Comparison of ENCODE assay signal across 22 cellular contexts in genomic region chrX:72280210-72280882, GRCh38. TPM values are rescaled to one million over a fixed set of nuclear protein-coding genes. Genes with fewer than 3 reads are reported as not detected.
A peak's percentile ranks its signal among the peaks of the same experiment; 100 is the strongest.
DNase-seq lines count a peak whose midpoint lies in the region; ATAC-seq and TF ChIP-seq lines count a peak whose summit lies in the region.
"Had no signal": no experiment of that assay in that cellular context is flagged by ENCODE, and none has a peak within 500 bp of the region (broad histone marks: within the 10 kb centered on the region; RNA-seq: fewer than 3 reads in every experiment).

No MANE protein-coding gene starts in this region.

- 58 to 71% methylated on average over 7 of the region's 7 CpGs for WGBS in testis, 2 donors

- intact Hi-C loops in testis (cut with DNase I; ENCODE audit: low total_unique reads): no loop called here

- DNase-seq in DMS79 treated with DMSO at 0.1 percent for 48 hours (lab: John Stamatoyannopoulos, UW) (peak; percentile 1), DMS79 (lab: John Stamatoyannopoulos, UW) (no peak), RKO (ENCODE audit: low spot score) (peak; percentile 91), glomerular visceral epithelial cell (ENCODE audit: extremely low spot score) (peak; percentile 28), testis (peak; percentile 28)
- no peak for DNase-seq in effector memory CD8-positive, alpha-beta T cell
- DNase-seq: activated CD4-positive, alpha-beta T cell treated with anti-CD3 and anti-CD28 coated beads for 48 hours; activated CD8-positive, alpha-beta memory T cell treated with anti-CD3 and anti-CD28 coated beads, Interleukin-2, amount 50 U/mL, for 48 hours; activated naive CD4-positive, alpha-beta T cell; cortex of kidney; glutamatergic neuron; NCI-H1436 treated with DMSO at 0.1 percent for 48 hours; NK-92 treated with Interleukin-12 subunit alpha and Interleukin-12 subunit beta, amount 100 ng/mL, for 24 hours; ovary; SHP77; T1000 had no signal

- no peaks in the 10 kb centered on the region for H3K4me1 ChIP-seq in testis

- no peak for TF ChIP-seq CTCF in testis (IDR thresholded peaks at IDR 0.05)

- no peak overlapping the region for H3K27ac ChIP-seq in testis
- H3K27ac ChIP-seq: 22Rv1, C4-2B, ovary had no signal

- peaks cover 6 to 9% of the 10 kb centered on the region in 2 donors for H3K4me1 Mint-ChIP-seq in effector memory CD8-positive, alpha-beta T cell (ENCODE audit: low read depth in 2 of 2)

- H3K36me3 ChIP-seq in testis (ENCODE audit: low read depth, missing control alignments): no peaks in the 10 kb centered on the region
- H3K36me3 ChIP-seq: ovary had no signal

- no peak for TF ChIP-seq POLR2A in testis (IDR thresholded peaks at IDR 0.05)

- peaks cover 15% of the 10 kb centered on the region for H3K36me3 Mint-ChIP-seq in effector memory CD8-positive, alpha-beta T cell (ENCODE audit: insufficient read depth)

- no peaks in the 10 kb centered on the region for H3K9me3 Mint-ChIP-seq in effector memory CD8-positive, alpha-beta T cell

- H3K4me3 Mint-ChIP-seq in effector memory CD8-positive, alpha-beta T cell: no peak overlapping the region

- no peaks in the 10 kb centered on the region for H3K27me3 ChIP-seq in testis
- H3K27me3 ChIP-seq: ovary had no signal

- no peaks in the 10 kb centered on the region for H3K9me3 ChIP-seq in testis
- H3K9me3 ChIP-seq: ovary had no signal

- H3K27me3 Mint-ChIP-seq in effector memory CD8-positive, alpha-beta T cell: peaks cover 9 to 12% of the 10 kb centered on the region in 2 donors

- H3K27ac Mint-ChIP-seq in effector memory CD8-positive, alpha-beta T cell: no peak overlapping the region

- H3K4me3 ChIP-seq in testis: no peak overlapping the region
- H3K4me3 ChIP-seq: ovary, smooth muscle cell had no signal

- ATAC-seq in effector memory CD8-positive, alpha-beta T cell (replicated peaks): no peak
- ATAC-seq in GM21390 (IDR thresholded peaks at IDR 0.05; ENCODE audit: unreplicated experiment) (no peak), GM21723 (IDR thresholded peaks at IDR 0.05; ENCODE audit: unreplicated experiment) (no peak)

RNA-seq across cellular contexts. Expression of gene RPS4X, which starts 3.3 kb away (rescaled TPM):
- total RNA-seq in testis: 100 to 1,000 TPM; 268 to 497 TPM
- polyA plus RNA-seq in testis (ENCODE audit: insufficient read depth, low read depth, low replicate concordance): 546 TPM

RNA-seq across cellular contexts. Expression of gene CITED1, which starts 25.4 kb away (rescaled TPM):
- total RNA-seq in testis: 100 to 1,000 TPM; 439 to 593 TPM
- 323 TPM for polyA plus RNA-seq in testis (ENCODE audit: insufficient read depth, low read depth, low replicate concordance)
- total RNA-seq: epithelial cell of proximal tubule had no signal

RNA-seq across cellular contexts. Expression of gene ERCC6L, which starts 41.5 kb away (rescaled TPM):
- 1 to 10 TPM in 1 of 2 donors, under 1 TPM in 1; 0.74 to 1.6 TPM for total RNA-seq in testis
- polyA plus RNA-seq in testis (ENCODE audit: insufficient read depth, low read depth, low replicate concordance): 1.0 TPM

Comparison
In these comparisons a context has a peak if more than half of its experiments do, and no peak if none do; other contexts are left out.
1. DNase-seq: peak in DMS79 treated with DMSO at 0.1 percent for 48 hours (single experiment), RKO (single experiment), glomerular visceral epithelial cell (single experiment) and testis (single experiment); none in DMS79 (single experiment) and effector memory CD8-positive, alpha-beta T cell (0 of 3).